In genomic region chr3:77898621-77899020, GRCh38 we compare ENCODE assay signal across 33 cellular contexts.
"Had no signal": no experiment of that assay in that cellular context is flagged by ENCODE, and none has a peak within 500 bp of the region (broad histone marks: within the 10 kb centered on the region; RNA-seq: fewer than 3 reads in every experiment).

No MANE protein-coding gene starts in this region.

- H3K4me3 ChIP-seq: cardiac muscle cell, coronary artery, dorsolateral prefrontal cortex, esophagus muscularis mucosa, heart left ventricle had no signal

- H3K9me3 ChIP-seq: esophagus muscularis mucosa had no signal

- H3K4me1 ChIP-seq: esophagus muscularis mucosa, heart left ventricle had no signal

- H3K27ac ChIP-seq: brain microvascular endothelial cell, cardiac muscle cell, coronary artery, dorsolateral prefrontal cortex, esophagus muscularis mucosa, heart left ventricle, WERI-Rb-1 had no signal

- DNase-seq: activated B cell treated with CpG ODN at 0.5 μM for 24 hours; activated CD4-positive, alpha-beta T cell treated with anti-CD3 and anti-CD28 coated beads for 48 hours; activated CD4-positive, alpha-beta T cell treated with anti-CD3 and anti-CD28 coated beads, Interleukin-2, amount 50 U/mL, for 1 hour; activated CD4-positive, alpha-beta T cell treated with anti-CD3 and anti-CD28 coated beads, Interleukin-2, amount 50 U/mL, for 48 hours; activated CD8-positive, alpha-beta memory T cell treated with anti-CD3 and anti-CD28 coated beads for 24 hours; activated CD8-positive, alpha-beta T cell treated with anti-CD3 and anti-CD28 coated beads for 36 hours; activated effector memory CD4-positive, alpha-beta T cell treated with Interleukin-2 at 50 U/mL for 16 hours; activated gamma-delta T cell treated with Interleukin-2 at 50 U/mL for 16 hours; activated naive CD4-positive, alpha-beta T cell treated with anti-CD3 and anti-CD28 coated beads, Interleukin-2, amount 50 U/mL, for 16 hours; activated naive CD4-positive, alpha-beta T cell treated with Interleukin-2 at 50 U/mL for 16 hours; activated T-cell treated with anti-CD3 and anti-CD28 coated beads, Interleukin-2, amount 50 U/mL, for 4 hours; amniotic stem cell; anterior cingulate cortex; brain microvascular endothelial cell; central memory CD4-positive, alpha-beta T cell; cerebellar nuclear complex; dorsolateral prefrontal cortex; effector memory CD4-positive, alpha-beta T cell; endodermal cell; erythroblast; foreskin melanocyte; glutamatergic neuron; heart left ventricle; T-helper 1 cell; T-helper 17 cell; T1000; WERI-Rb-1 had no signal

- H3K27me3 ChIP-seq: brain microvascular endothelial cell, cardiac muscle cell, dorsolateral prefrontal cortex, esophagus muscularis mucosa, heart left ventricle had no signal

- FAIRE-seq: astrocyte had no signal

- ATAC-seq: activated CD4-positive, CD25-positive, alpha-beta regulatory T cell treated with anti-CD3 and anti-CD28 coated beads, Interleukin-2, amount 50 U/mL, for 24 hours; activated CD8-positive, alpha-beta T cell treated with anti-CD3 and anti-CD28 coated beads for 36 hours; activated T-cell treated with anti-CD3 and anti-CD28 coated beads, Interleukin-2, amount 50 U/mL, for 4 hours; activated T-helper 17 cell treated with anti-CD3 and anti-CD28 coated beads, Interleukin-2, amount 50 U/mL, for 72 hours; heart left ventricle; T-helper 17 cell had no signal

- H3K36me3 ChIP-seq: brain microvascular endothelial cell, cardiac muscle cell, esophagus muscularis mucosa, heart left ventricle, WERI-Rb-1 had no signal
